8 cellular contexts compared by ENCODE assay signal in genomic region chrX:154751121-154751668, GRCh38. TPM values are rescaled to one million over a fixed set of nuclear protein-coding genes. Genes with fewer than 3 reads are reported as not detected.
DNase-seq lines count a peak whose midpoint lies in the region; ATAC-seq, FAIRE-seq and TF ChIP-seq lines count a peak whose summit lies in the region.

No MANE protein-coding gene starts in this region.

- H3K4me3 Mint-ChIP-seq in activated CD8-positive, alpha-beta T cell treated with anti-CD3 and anti-CD28 coated beads for 36 hours: peak overlapping the region; percentile 65

- intact Hi-C loops in activated CD8-positive, alpha-beta T cell treated with anti-CD3 and anti-CD28 coated beads for 36 hours (cut with micrococcal nuclease): no loop called here

- H3K36me3 ChIP-seq in iPS-15b (ENCODE audit: control insufficient read depth, insufficient read depth, low read length): no peaks in the 10 kb centered on the region
- H3K36me3 ChIP-seq in urinary bladder (ENCODE audit: insufficient read depth): no peaks in the 10 kb centered on the region

- H3K27ac Mint-ChIP-seq in activated CD8-positive, alpha-beta T cell treated with anti-CD3 and anti-CD28 coated beads for 36 hours: peak overlapping the region; percentile 23

- H3K4me3 ChIP-seq in GM12875 (ENCODE audit: low read depth, low read length) (peak overlapping the region; percentile 16), iPS-15b (ENCODE audit: low read depth, low read length) (peak overlapping the region; percentile 23), urinary bladder (ENCODE audit: low read depth, low read length) (peak overlapping the region; percentile 59)

- H3K4me1 ChIP-seq in iPS-15b (ENCODE audit: control insufficient read depth, insufficient read depth, low read length) (peaks cover 2% of the 10 kb centered on the region), urinary bladder (ENCODE audit: insufficient read depth) (no peaks in the 10 kb centered on the region)

- H3K36me3 Mint-ChIP-seq in activated CD8-positive, alpha-beta T cell treated with anti-CD3 and anti-CD28 coated beads for 36 hours (ENCODE audit: low read depth): no peaks in the 10 kb centered on the region

- peaks cover 24% of the 10 kb centered on the region for H3K4me1 Mint-ChIP-seq in activated CD8-positive, alpha-beta T cell treated with anti-CD3 and anti-CD28 coated beads for 36 hours (ENCODE audit: low read depth)

- CTCF ChIA-PET in activated CD8-positive, alpha-beta T cell treated with anti-CD3 and anti-CD28 coated beads for 36 hours (lab: Charles Lee): interaction anchor here (0.9 to 5.8 kb wide), 7 partner anchors 12 to 89 kb away, joined by 3 to 70 read pairs (median 18); partner anchors contain the start of gene DKC1
- CTCF ChIA-PET in RWPE1 (lab: Yijun Ruan, JAX): no interaction called here

- no peak for FAIRE-seq in GM12892 (lab: Jason Lieb, UNC)

- no peak overlapping the region for H3K9ac ChIP-seq in iPS-15b (ENCODE audit: low read depth, low read length)

- TF ChIP-seq POLR2A in GM12892 (IDR thresholded peaks at IDR 0.05; ENCODE audit: low read depth, low read length): no peak

- peaks cover 4% of the 10 kb centered on the region for H3K9me3 ChIP-seq in iPS-15b (ENCODE audit: control insufficient read depth, insufficient read depth, low read length)

- no peaks in the 10 kb centered on the region for H3K27me3 Mint-ChIP-seq in activated CD8-positive, alpha-beta T cell treated with anti-CD3 and anti-CD28 coated beads for 36 hours

- POLR2A ChIA-PET in activated CD8-positive, alpha-beta T cell treated with anti-CD3 and anti-CD28 coated beads for 36 hours (lab: Charles Lee): interaction anchor here (0.6 to 1.5 kb wide), 7 partner anchors 11 to 202 kb away, joined by 3 to 12 read pairs (median 3); partner anchors contain the start of gene DKC1
- POLR2A ChIA-PET in RWPE1 (lab: Yijun Ruan, JAX; ENCODE audit: low non-redundant PET): interaction anchor here (1.3 kb wide), 1 partner anchor 12 kb away, joined by 3 read pairs; the partner anchor contains the start of gene DKC1

- no peak for TF ChIP-seq CTCF in GM12875 (IDR thresholded peaks at IDR 0.05; ENCODE audit: borderline replicate concordance, insufficient read depth, low read depth, low read length)
- TF ChIP-seq CTCF in activated CD8-positive, alpha-beta T cell treated with anti-CD3 and anti-CD28 coated beads for 36 hours (IDR thresholded peaks at IDR 0.05): no peak
- no peak for TF ChIP-seq CTCF in RWPE1 (conservative IDR thresholded peaks at IDR 0.05; ENCODE audit: low read depth)

- ATAC-seq in HG03175 (IDR thresholded peaks at IDR 0.05; ENCODE audit: unreplicated experiment): peak; percentile 12
- ATAC-seq in activated CD8-positive, alpha-beta T cell treated with anti-CD3 and anti-CD28 coated beads for 36 hours: no peak

- DNase-seq in activated CD8-positive, alpha-beta T cell treated with anti-CD3 and anti-CD28 coated beads for 36 hours: no peak
- DNase-seq in NCI-H1048 (lab: John Stamatoyannopoulos, UW): no peak
- no peak for DNase-seq in RWPE1 (ENCODE audit: low spot score)
- DNase-seq in GM12892 (ENCODE audit: insufficient read length): no peak

- H3K9me3 Mint-ChIP-seq in activated CD8-positive, alpha-beta T cell treated with anti-CD3 and anti-CD28 coated beads for 36 hours: no peaks in the 10 kb centered on the region

- H3K27me3 ChIP-seq in iPS-15b (ENCODE audit: control insufficient read depth, insufficient read depth, low read length): peaks cover 38% of the 10 kb centered on the region

- WGBS in urinary bladder: 7% methylated on average over 31 of the region's 37 CpGs

- H3K27ac ChIP-seq in urinary bladder (ENCODE audit: low read depth): peak overlapping the region; percentile 67
- H3K27ac ChIP-seq in RWPE1: no peak overlapping the region

RNA-seq across cellular contexts. Expression of gene GAB3, which starts 0.3 kb away (rescaled TPM):
- total RNA-seq in activated CD8-positive, alpha-beta T cell treated with anti-CD3 and anti-CD28 coated beads for 36 hours: 1 to 10 TPM; 3.9 to 5.0 TPM
- total RNA-seq in urinary bladder: 8.0 TPM
- 2.2 TPM for polyA plus RNA-seq in urinary bladder
- polyA plus RNA-seq in GM12892 (2012; ENCODE audit: missing spikeins): 1.4 TPM

RNA-seq across cellular contexts. Expression of gene DKC1, which starts 11.5 kb away (rescaled TPM):
- total RNA-seq in activated CD8-positive, alpha-beta T cell treated with anti-CD3 and anti-CD28 coated beads for 36 hours: 100 to 1,000 TPM; 132 to 138 TPM
- total RNA-seq in urinary bladder: 20.2 TPM
- polyA plus RNA-seq in urinary bladder: 26.3 TPM
- 75.2 TPM for polyA plus RNA-seq in GM12892 (2012; ENCODE audit: missing spikeins)

RNA-seq across cellular contexts. Expression of gene MPP1, which starts 54.1 kb away (rescaled TPM):
- total RNA-seq in activated CD8-positive, alpha-beta T cell treated with anti-CD3 and anti-CD28 coated beads for 36 hours: 10 to 100 TPM; 22.5 to 24.9 TPM
- 21.0 TPM for total RNA-seq in urinary bladder
- 24.9 TPM for polyA plus RNA-seq in urinary bladder
- 14.9 TPM for polyA plus RNA-seq in GM12892 (2012; ENCODE audit: missing spikeins)
